10 cellular contexts compared by ENCODE assay signal in the genomic region with DNA sequence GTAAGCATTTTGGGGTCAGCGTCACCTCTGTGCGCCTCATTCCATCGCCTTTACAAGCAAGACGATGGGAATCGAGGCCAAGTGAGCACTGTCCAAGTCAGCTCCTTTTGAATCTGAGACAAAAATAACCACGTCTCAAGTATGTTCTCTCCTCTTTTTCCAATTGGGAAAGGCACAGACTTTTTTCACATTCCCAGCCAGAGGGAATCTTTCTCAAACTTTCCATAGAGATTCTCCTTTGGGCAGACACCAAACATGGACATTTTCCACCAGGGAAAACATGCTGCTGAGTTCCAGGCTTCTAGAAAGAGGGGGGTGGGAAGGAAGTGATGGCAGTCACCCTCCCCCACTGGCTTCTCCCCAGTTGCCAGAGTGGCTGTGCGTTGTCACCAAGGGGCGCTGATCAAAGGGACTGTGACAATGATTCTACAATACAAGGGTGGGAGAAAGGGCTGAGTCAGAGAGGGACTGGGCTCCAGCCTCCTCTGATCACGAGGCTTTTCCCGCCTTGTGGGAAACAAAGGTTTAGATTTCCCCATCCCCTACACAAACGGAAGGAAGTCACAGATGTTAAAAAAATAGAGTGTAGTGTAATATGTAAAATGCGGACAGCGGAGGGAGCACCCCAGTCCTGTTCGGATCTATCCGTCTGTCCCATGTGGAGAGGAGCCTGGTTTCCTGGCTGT. TPM values are rescaled to one million over a fixed set of nuclear protein-coding genes. Genes with fewer than 3 reads are reported as not detected.
DNase-seq lines count a peak whose midpoint lies in the region; ATAC-seq and TF ChIP-seq lines count a peak whose summit lies in the region.
"Had no signal": no experiment of that assay in that cellular context is flagged by ENCODE, and none has a peak within 500 bp of the region (broad histone marks: within the 10 kb centered on the region; RNA-seq: fewer than 3 reads in every experiment).

No MANE protein-coding gene starts in this region.

- peaks cover 0 to 44% (median 6%) of the 10 kb centered on the region in 11 experiments; a peak in 11 of 22 replicates for H3K9me3 ChIP-seq in BLaER1 treated with 17β-estradiol and CSF1 and Interleukin-3, amounts not matched to agents 10 nM and 100 nM (replicated peaks in 1 of 11)

- peak overlapping the region in 10 of 11 experiments; percentile 32 to 86 (median 78); a peak in 20 of 22 replicates for H3K27ac ChIP-seq in BLaER1 treated with 17β-estradiol and CSF1 and Interleukin-3, amounts not matched to agents 10 nM and 100 nM
- H3K27ac ChIP-seq in rectal smooth muscle tissue (ENCODE audit: low read depth, low read length), result peak overlapping the region; percentile 44
- H3K27ac ChIP-seq in dorsolateral prefrontal cortex, result peak overlapping the region in 1 of 59 donors; percentile 31

- ATAC-seq in Right ventricle myocardium superior (ENCODE audit: poor library complexity), result peak; percentile 49
- ATAC-seq: activated CD4-positive, CD25-positive, alpha-beta regulatory T cell treated with anti-CD3 and anti-CD28 coated beads, Interleukin-2, amount 50 U/mL, for 24 hours had no signal

- no peaks in the 10 kb centered on the region for H4K20me1 ChIP-seq in BLaER1 treated with 17β-estradiol and CSF1 and Interleukin-3, amounts not matched to agents 10 nM and 100 nM

- no peak for TF ChIP-seq POLR2A in NB4 (IDR thresholded peaks at IDR 0.05; ENCODE audit: extremely low read depth, insufficient read length)

- H3K36me3 ChIP-seq in BLaER1 treated with 17β-estradiol and CSF1 and Interleukin-3, amounts not matched to agents 10 nM and 100 nM, result no peaks in the 10 kb centered on the region
- H3K36me3 ChIP-seq in rectal smooth muscle tissue (ENCODE audit: control insufficient read depth, insufficient read depth, low read length), result no peaks in the 10 kb centered on the region

- DNase-seq in NB4 (ENCODE audit: low read depth) (peak; percentile 31), Right ventricle myocardium superior (no peak), RKO (ENCODE audit: low spot score) (no peak), NCI-H146 treated with DMSO at 0.1 percent for 48 hours (lab: John Stamatoyannopoulos, UW; ENCODE audit: unreplicated experiment) (no peak), NCI-H446 treated with DMSO at 0.1 percent for 48 hours (lab: John Stamatoyannopoulos, UW) (no peak), dorsolateral prefrontal cortex (no peak)
- DNase-seq: CD8-positive, alpha-beta memory T cell had no signal

- peak overlapping the region in 7 of 11 experiments; percentile 25 to 59 (median 52); a peak in 11 of 22 replicates for H3K9ac ChIP-seq in BLaER1 treated with 17β-estradiol and CSF1 and Interleukin-3, amounts not matched to agents 10 nM and 100 nM
- no peak overlapping the region for H3K9ac ChIP-seq in rectal smooth muscle tissue (ENCODE audit: low read length)

- H3K27me3 ChIP-seq in BLaER1 treated with 17β-estradiol and CSF1 and Interleukin-3, amounts not matched to agents 10 nM and 100 nM, result no peaks in the 10 kb centered on the region
- no peaks in the 10 kb centered on the region for H3K27me3 ChIP-seq in rectal smooth muscle tissue (ENCODE audit: control insufficient read depth, insufficient read depth, low read length)
- peaks cover 0 to 4% (median 0%) of the 10 kb centered on the region in 45 donors for H3K27me3 ChIP-seq in dorsolateral prefrontal cortex

- H3K4me2 ChIP-seq in BLaER1 treated with 17β-estradiol and CSF1 and Interleukin-3, amounts not matched to agents 10 nM and 100 nM, result peak overlapping the region; percentile 48 to 69 (median 60)

- TF ChIP-seq CTCF in NB4 (IDR thresholded peaks at IDR 0.05; ENCODE audit: low read depth, low read length) (no peak), dorsolateral prefrontal cortex (IDR thresholded peaks at IDR 0.05 in 54 of 56, conservative IDR thresholded peaks at IDR 0.05 in 2 of 56; ENCODE audit: low read depth in 1 of 56, partially characterized antibody in 56 of 56) (no peak)

- 0 out of 20 replicates have a peak overlapping the region, but pooled peaks of 1 of the 10 experiments have one; percentile 11 for H3K4me3 ChIP-seq in BLaER1 treated with 17β-estradiol and CSF1 and Interleukin-3, amounts not matched to agents 10 nM and 100 nM
- no peak overlapping the region for H3K4me3 ChIP-seq in NB4 (ENCODE audit: low read depth, low read length)
- H3K4me3 ChIP-seq in rectal smooth muscle tissue (ENCODE audit: low read length), result no peak overlapping the region
- H3K4me3 ChIP-seq in dorsolateral prefrontal cortex, result no peak overlapping the region

- peaks cover 11 to 24% (median 14%) of the 10 kb centered on the region in 10 experiments for H3K4me1 ChIP-seq in BLaER1 treated with 17β-estradiol and CSF1 and Interleukin-3, amounts not matched to agents 10 nM and 100 nM
- no peaks in the 10 kb centered on the region for H3K4me1 ChIP-seq in rectal smooth muscle tissue (ENCODE audit: control insufficient read depth, insufficient read depth, low read length)

- intact Hi-C loops in Right ventricle myocardium superior (cut with DNase I) (no loop called here), dorsolateral prefrontal cortex (cut with DNase I) (no loop called here)

RNA-seq across cellular contexts. Expression of a gene that starts 48.2 kb away (rescaled TPM):
- 0.11 TPM for total RNA-seq in Right ventricle myocardium superior
- total RNA-seq in dorsolateral prefrontal cortex, result 1 to 10 TPM in 108 of 120 experiments, under 1 TPM in 12; 0.49 to 8.1 (median 2.3) TPM
- total RNA-seq: CD8-positive, alpha-beta memory T cell had no signal
